1 cellular context compared by ENCODE assay signal in the genomic region with DNA sequence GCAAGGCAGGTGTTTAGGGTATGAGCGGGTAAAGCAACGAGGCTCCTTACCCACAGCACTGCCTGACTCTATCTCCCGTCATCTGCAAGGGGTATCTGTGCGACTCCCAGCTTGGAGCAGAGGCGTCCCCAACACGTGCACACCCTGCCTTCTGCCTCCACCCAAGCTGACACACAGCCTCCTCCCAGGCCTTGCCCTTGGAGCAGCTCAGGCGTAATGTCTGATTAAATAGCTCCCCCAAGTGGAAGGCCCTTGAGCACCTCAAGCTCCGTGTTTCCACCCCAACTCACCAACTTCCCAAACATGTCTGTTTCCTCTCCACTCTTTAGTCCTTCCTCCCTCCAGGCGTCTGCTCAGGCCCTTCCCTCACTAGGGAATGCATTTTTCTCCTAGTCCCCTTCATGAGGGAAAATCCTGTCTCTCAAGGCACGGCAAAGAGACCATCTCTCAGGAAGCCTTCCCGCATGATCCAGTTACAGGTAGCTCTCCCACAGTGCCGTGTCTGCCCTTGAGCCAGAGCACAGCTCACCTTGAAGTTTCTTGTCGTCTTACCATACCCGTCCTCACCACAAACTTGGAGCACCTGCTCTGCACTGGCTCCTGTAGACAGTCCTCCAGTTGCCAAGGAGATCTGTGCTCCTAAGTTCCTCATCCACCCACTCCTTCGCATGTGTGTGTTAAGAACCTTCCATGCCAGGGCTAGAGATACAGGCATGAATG.
TF ChIP-seq lines count a peak whose summit lies in the region.

No MANE protein-coding gene starts in this region.

TF ChIP-seq in WTC11, 78 proteins besides CTCF, POLR2A, EP300 and RAD21 (continued from another document):
- TF ChIP-seq, protein P1, sequence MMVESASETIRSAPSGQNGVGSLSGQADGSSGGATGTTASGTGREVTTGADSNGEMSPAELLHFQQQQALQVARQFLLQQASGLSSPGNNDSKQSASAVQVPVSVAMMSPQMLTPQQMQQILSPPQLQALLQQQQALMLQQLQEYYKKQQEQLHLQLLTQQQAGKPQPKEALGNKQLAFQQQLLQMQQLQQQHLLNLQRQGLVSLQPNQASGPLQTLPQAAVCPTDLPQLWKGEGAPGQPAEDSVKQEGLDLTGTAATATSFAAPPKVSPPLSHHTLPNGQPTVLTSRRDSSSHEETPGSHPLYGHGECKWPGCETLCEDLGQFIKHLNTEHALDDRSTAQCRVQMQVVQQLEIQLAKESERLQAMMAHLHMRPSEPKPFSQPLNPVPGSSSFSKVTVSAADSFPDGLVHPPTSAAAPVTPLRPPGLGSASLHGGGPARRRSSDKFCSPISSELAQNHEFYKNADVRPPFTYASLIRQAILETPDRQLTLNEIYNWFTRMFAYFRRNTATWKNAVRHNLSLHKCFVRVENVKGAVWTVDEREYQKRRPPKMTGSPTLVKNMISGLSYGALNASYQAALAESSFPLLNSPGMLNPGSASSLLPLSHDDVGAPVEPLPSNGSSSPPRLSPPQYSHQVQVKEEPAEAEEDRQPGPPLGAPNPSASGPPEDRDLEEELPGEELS (CRISPR knock-in tag; IDR thresholded peaks at IDR 0.05), result no peak
- TF ChIP-seq, protein P2, sequence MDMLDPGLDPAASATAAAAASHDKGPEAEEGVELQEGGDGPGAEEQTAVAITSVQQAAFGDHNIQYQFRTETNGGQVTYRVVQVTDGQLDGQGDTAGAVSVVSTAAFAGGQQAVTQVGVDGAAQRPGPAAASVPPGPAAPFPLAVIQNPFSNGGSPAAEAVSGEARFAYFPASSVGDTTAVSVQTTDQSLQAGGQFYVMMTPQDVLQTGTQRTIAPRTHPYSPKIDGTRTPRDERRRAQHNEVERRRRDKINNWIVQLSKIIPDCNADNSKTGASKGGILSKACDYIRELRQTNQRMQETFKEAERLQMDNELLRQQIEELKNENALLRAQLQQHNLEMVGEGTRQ (CRISPR knock-in tag; IDR thresholded peaks at IDR 0.05), result 0 out of 2 replicates have a peak, but pooled peaks have one; percentile 12
- TF ChIP-seq SMAD4 (CRISPR knock-in tag; IDR thresholded peaks at IDR 0.05) (no peak), ZNF396 (CRISPR knock-in tag; IDR thresholded peaks at IDR 0.05; ENCODE audit: borderline replicate concordance) (no peak)
- TF ChIP-seq, protein P3, sequence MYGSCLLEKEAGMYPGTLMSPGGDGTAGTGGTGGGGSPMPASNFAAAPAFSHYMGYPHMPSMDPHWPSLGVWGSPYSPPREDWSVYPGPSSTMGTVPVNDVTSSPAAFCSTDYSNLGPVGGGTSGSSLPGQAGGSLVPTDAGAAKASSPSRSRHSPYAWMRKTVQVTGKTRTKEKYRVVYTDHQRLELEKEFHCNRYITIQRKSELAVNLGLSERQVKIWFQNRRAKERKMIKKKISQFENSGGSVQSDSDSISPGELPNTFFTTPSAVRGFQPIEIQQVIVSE (CRISPR knock-in tag; IDR thresholded peaks at IDR 0.05; ENCODE audit: borderline replicate concordance), result no peak
- TF ChIP-seq, protein P4, sequence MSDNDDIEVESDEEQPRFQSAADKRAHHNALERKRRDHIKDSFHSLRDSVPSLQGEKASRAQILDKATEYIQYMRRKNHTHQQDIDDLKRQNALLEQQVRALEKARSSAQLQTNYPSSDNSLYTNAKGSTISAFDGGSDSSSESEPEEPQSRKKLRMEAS (CRISPR knock-in tag; IDR thresholded peaks at IDR 0.05), result peak; percentile 85
